ENCODE assay signal across 9 cellular contexts in genomic region chr2:49940616-49941015, GRCh38.
DNase-seq lines count a peak whose midpoint lies in the region; ATAC-seq and TF ChIP-seq lines count a peak whose summit lies in the region.
"Had no signal": no experiment of that assay in that cellular context is flagged by ENCODE, and none has a peak within 500 bp of the region (broad histone marks: within the 10 kb centered on the region; RNA-seq: fewer than 3 reads in every experiment).

No MANE protein-coding gene starts in this region.

- peak overlapping the region; percentile 75 for H3K4me3 Mint-ChIP-seq in activated CD4-positive, alpha-beta T cell treated with anti-CD3 and anti-CD28 coated beads, Interleukin-2, amount 10 ng/mL, durations not matched to agents 7 days and 5 days

- no peak for ATAC-seq in HG03139 (IDR thresholded peaks at IDR 0.05; ENCODE audit: unreplicated experiment)
- ATAC-seq in left cardiac atrium: no peak

- H3K27me3 ChIP-seq in breast epithelium (no peaks in the 10 kb centered on the region), stomach (no peaks in the 10 kb centered on the region)

- CTCF ChIA-PET in activated CD4-positive, alpha-beta T cell treated with anti-CD3 and anti-CD28 coated beads, Interleukin-2, amount 10 ng/mL, durations not matched to agents 7 days and 5 days (lab: Charles Lee): interaction anchor here (0.6 kb wide), 1 partner anchor 15 kb away, joined by 3 read pairs; no protein-coding TSS in a partner anchor

- no peaks in the 10 kb centered on the region for H3K36me3 Mint-ChIP-seq in activated CD4-positive, alpha-beta T cell treated with anti-CD3 and anti-CD28 coated beads, Interleukin-2, amount 10 ng/mL, durations not matched to agents 7 days and 5 days (ENCODE audit: low read depth)

- H3K9me3 ChIP-seq in breast epithelium: no peaks in the 10 kb centered on the region
- no peaks in the 10 kb centered on the region for H3K9me3 ChIP-seq in stomach

- H3K4me1 ChIP-seq in breast epithelium (no peaks in the 10 kb centered on the region), stomach (peaks cover 0 to 4% (median 0%) of the 10 kb centered on the region in 4 donors)

- H3K27ac ChIP-seq in breast epithelium: peak overlapping the region in 1 of 2 donors; percentile 62
- no peak overlapping the region for H3K27ac ChIP-seq in stomach

- H3K4me3 ChIP-seq in LNCaP clone FGC (ENCODE audit: low read depth, low read length) (peak overlapping the region; percentile 31; the same call in 1 of the 2 replicates), breast epithelium (peak overlapping the region; percentile 12 to 60 (median 39)), stomach (peak overlapping the region in 3 of 4 donors; percentile 20 to 34 (median 32))

- no peak for DNase-seq in activated CD4-positive, alpha-beta T cell treated with anti-CD3 and anti-CD28 coated beads, Interleukin-2, amount 10 ng/mL, durations not matched to agents 7 days and 5 days
- no peak for DNase-seq in activated CD4-positive, alpha-beta T cell treated with anti-CD3 and anti-CD28 coated beads for 48 hours
- DNase-seq in LNCaP clone FGC (ENCODE audit: low read depth) (no peak), breast epithelium (ENCODE audit: low spot score in 2 of 2) (no peak), stomach (no peak), SW 1271 (lab: John Stamatoyannopoulos, UW) (no peak), left cardiac atrium (no peak)
- DNase-seq: NCI-H1436 had no signal

- no peak for TF ChIP-seq EP300 in stomach (IDR thresholded peaks at IDR 0.05)

- H3K9me3 Mint-ChIP-seq in activated CD4-positive, alpha-beta T cell treated with anti-CD3 and anti-CD28 coated beads, Interleukin-2, amount 10 ng/mL, durations not matched to agents 7 days and 5 days: peaks cover 2% of the 10 kb centered on the region

- peaks cover 21% of the 10 kb centered on the region for H3K4me1 Mint-ChIP-seq in activated CD4-positive, alpha-beta T cell treated with anti-CD3 and anti-CD28 coated beads, Interleukin-2, amount 10 ng/mL, durations not matched to agents 7 days and 5 days

- no peak for TF ChIP-seq POLR2A in breast epithelium (IDR thresholded peaks at IDR 0.05)
- TF ChIP-seq POLR2A in stomach (IDR thresholded peaks at IDR 0.05): no peak

- 14 to 20% (median 18%) methylated on average over 3 of the region's 3 CpGs for WGBS in stomach, 5 donors

- intact Hi-C loops in breast epithelium (cut with DNase I; ENCODE audit: low total_unique reads) (no loop called here), stomach (cut with DNase I; ENCODE audit: low total_unique reads) (no loop called here), left cardiac atrium (cut with DNase I) (no loop called here)

- H3K36me3 ChIP-seq in breast epithelium (no peaks in the 10 kb centered on the region), stomach (no peaks in the 10 kb centered on the region)

- peak overlapping the region; percentile 90 for H3K27ac Mint-ChIP-seq in activated CD4-positive, alpha-beta T cell treated with anti-CD3 and anti-CD28 coated beads, Interleukin-2, amount 10 ng/mL, durations not matched to agents 7 days and 5 days

- POLR2A ChIA-PET in activated CD4-positive, alpha-beta T cell treated with anti-CD3 and anti-CD28 coated beads, Interleukin-2, amount 10 ng/mL, durations not matched to agents 7 days and 5 days (lab: Charles Lee): no interaction called here

- H3K27me3 Mint-ChIP-seq in activated CD4-positive, alpha-beta T cell treated with anti-CD3 and anti-CD28 coated beads, Interleukin-2, amount 10 ng/mL, durations not matched to agents 7 days and 5 days: peaks cover 2% of the 10 kb centered on the region

- TF ChIP-seq CTCF in LNCaP clone FGC (IDR thresholded peaks at IDR 0.05; ENCODE audit: control insufficient read depth, extremely low read depth, insufficient read depth) (no peak), breast epithelium (IDR thresholded peaks at IDR 0.05) (no peak), stomach (IDR thresholded peaks at IDR 0.05) (no peak)
